Comparison of ENCODE assay signal across 9 cellular contexts in genomic region chr7:131027287-131027773, GRCh38.
DNase-seq lines count a peak whose midpoint lies in the region; ATAC-seq, FAIRE-seq and TF ChIP-seq lines count a peak whose summit lies in the region.
"Had no signal": no experiment of that assay in that cellular context is flagged by ENCODE, and none has a peak within 500 bp of the region (broad histone marks: within the 10 kb centered on the region; RNA-seq: fewer than 3 reads in every experiment).

No MANE protein-coding gene starts in this region.

- peak; percentile 15; the same call in 1 of the 2 replicates for TF ChIP-seq CTCF in SK-N-SH (IDR thresholded peaks at IDR 0.05)
- TF ChIP-seq CTCF in neutrophil (IDR thresholded peaks at IDR 0.05), result no peak

- H4K20me1 ChIP-seq in SK-N-SH (ENCODE audit: insufficient read depth), result peaks cover 6% of the 10 kb centered on the region; the same call in 1 of the 2 replicates

- H3K36me3 ChIP-seq in SK-N-SH (replicated peaks in 1 of 2; ENCODE audit: control insufficient read depth in 1 of 2, insufficient read depth in 2 of 2, low read length in 1 of 2) (peaks cover 0 to 16% of the 10 kb centered on the region in 2 experiments), neutrophil (peaks cover 10% of the 10 kb centered on the region), small intestine (ENCODE audit: control insufficient read depth in 2 of 2, insufficient read depth in 2 of 2, low read length in 2 of 2) (no peaks in the 10 kb centered on the region)
- H3K36me3 ChIP-seq: BLaER1 had no signal

- H3K4me2 ChIP-seq in SK-N-SH, result peak overlapping the region; percentile 7; the same call in 1 of the 2 replicates
- H3K4me2 ChIP-seq: BLaER1 had no signal

- DNase-seq in NCI-H2171 treated with DMSO at 0.1 percent for 48 hours (lab: John Stamatoyannopoulos, UW) (peak; percentile 60), NCI-H2171 (lab: John Stamatoyannopoulos, UW) (no peak), SK-N-SH (peak; percentile 65), dedifferentiated amniotic fluid mesenchymal stem cell (ENCODE audit: extremely low spot score) (peak; percentile 93), small intestine (no peak), SHP77 (lab: John Stamatoyannopoulos, UW) (no peak)

- H3K27me3 ChIP-seq in SK-N-SH (ENCODE audit: insufficient read depth) (no peaks in the 10 kb centered on the region), neutrophil (no peaks in the 10 kb centered on the region), small intestine (ENCODE audit: control insufficient read depth in 2 of 2, insufficient read depth in 2 of 2, low read length in 2 of 2) (no peaks in the 10 kb centered on the region)
- H3K27me3 ChIP-seq: BLaER1 had no signal

- H3K79me2 ChIP-seq in SK-N-SH (ENCODE audit: insufficient read depth), result peaks cover 60% of the 10 kb centered on the region

- H3K9ac ChIP-seq in SK-N-SH, result no peak overlapping the region
- H3K9ac ChIP-seq: BLaER1 had no signal

- H3K4me1 ChIP-seq in SK-N-SH (ENCODE audit: control insufficient read depth in 1 of 2, insufficient read depth in 2 of 2, low read depth in 1 of 2, low read length in 1 of 2), result peaks cover 9 to 20% of the 10 kb centered on the region in 2 experiments; a peak in 3 of 4 replicates
- H3K4me1 ChIP-seq in neutrophil (ENCODE audit: control insufficient read depth in 1 of 2, insufficient read depth in 1 of 2, low read depth in 1 of 2, low read length in 1 of 2), result peaks cover 32 to 50% of the 10 kb centered on the region in 2 experiments
- no peaks in the 10 kb centered on the region for H3K4me1 ChIP-seq in small intestine (ENCODE audit: control insufficient read depth in 2 of 2, insufficient read depth in 1 of 2, low read depth in 1 of 2, low read length in 1 of 2)

- H3K4me3 ChIP-seq in SK-N-SH (ENCODE audit: low read depth in 2 of 2, low read length in 1 of 2) (no peak overlapping the region), neutrophil (ENCODE audit: low read depth in 1 of 2, low read length in 1 of 2) (peak overlapping the region; percentile 28 to 46), small intestine (ENCODE audit: low read depth in 1 of 2, low read length in 2 of 2) (no peak overlapping the region)
- H3K4me3 ChIP-seq: BLaER1 had no signal

- WGBS in SK-N-SH (ENCODE audit: low lambda C conversion rate), result 55% methylated on average over 8 of the region's 8 CpGs
- 69 to 86% (median 72%) methylated on average over 8 of the region's 8 CpGs for WGBS in small intestine, 3 donors

- H3F3A ChIP-seq in SK-N-SH (replicated peaks; ENCODE audit: insufficient read depth), result peaks cover 6% of the 10 kb centered on the region

- ATAC-seq in GM18502 (IDR thresholded peaks at IDR 0.05; ENCODE audit: poor library complexity, unreplicated experiment), result no peak

- CTCF ChIA-PET in SK-N-SH (lab: Yijun Ruan, JAX), result interaction anchor here (0.6 to 7.4 kb wide), 8 partner anchors 13 to 130 kb away, joined by 3 to 46 read pairs (median 4); no protein-coding TSS in a partner anchor

- H3K27ac ChIP-seq in SK-N-SH (ENCODE audit: low read depth in 2 of 2, low read length in 1 of 2) (peak overlapping the region; percentile 13 to 46), neutrophil (peak overlapping the region; percentile 70), small intestine (ENCODE audit: low read depth in 1 of 2, low read length in 1 of 2) (peak overlapping the region in 1 of 2 donors; percentile 58)
- H3K27ac ChIP-seq: BLaER1 had no signal

- no peak; a peak in 1 of 4 replicates for TF ChIP-seq EP300 in SK-N-SH (IDR thresholded peaks at IDR 0.05; ENCODE audit: borderline replicate concordance in 1 of 2, low read depth in 1 of 2, low read length in 1 of 2)

- no peak for FAIRE-seq in small intestine (lab: Jason Lieb, UNC)

- no peak overlapping the region for H2AFZ ChIP-seq in SK-N-SH (ENCODE audit: low read depth)

- POLR2A ChIA-PET in SK-N-SH (lab: Yijun Ruan, JAX), result interaction anchor here (0.7 kb wide), 1 partner anchor 89 kb away, joined by 3 read pairs; no protein-coding TSS in a partner anchor

- H3K9me3 ChIP-seq in SK-N-SH (no peaks in the 10 kb centered on the region), neutrophil (no peaks in the 10 kb centered on the region), small intestine (ENCODE audit: control insufficient read depth, low read depth) (no peaks in the 10 kb centered on the region)
- H3K9me3 ChIP-seq: BLaER1 had no signal

- H3K9me2 ChIP-seq in SK-N-SH, result no peaks in the 10 kb centered on the region

- TF ChIP-seq RAD21 in SK-N-SH (IDR thresholded peaks at IDR 0.05; ENCODE audit: low read length), result no peak

TF ChIP-seq in SK-N-SH, 30 proteins besides CTCF, POLR2A, EP300 and RAD21:
- TF ChIP-seq TEAD4 (IDR thresholded peaks at IDR 0.05; ENCODE audit: borderline replicate concordance, insufficient read depth) (no peak), TCF12 (IDR thresholded peaks at IDR 0.05) (peak; percentile 61), FOXJ3 (CRISPR knock-in tag; IDR thresholded peaks at IDR 0.05) (0 out of 2 replicates have a peak, but pooled peaks have one; percentile 38), RCOR1 (IDR thresholded peaks at IDR 0.05; ENCODE audit: low read length) (peak; percentile 40; the same call in 1 of the 2 replicates), EZH2phosphoT487 (IDR thresholded peaks at IDR 0.05; ENCODE audit: borderline replicate concordance, low read depth) (no peak), CHD2 (IDR thresholded peaks at IDR 0.05; ENCODE audit: low read length, partially characterized antibody) (peak; percentile 26)

Comparison
In these comparisons a context has a peak if more than half of its experiments do, and no peak if none do; other contexts are left out.
1. DNase-seq: peak in NCI-H2171 treated with DMSO at 0.1 percent for 48 hours (single experiment), SK-N-SH (single experiment) and dedifferentiated amniotic fluid mesenchymal stem cell (single experiment); none in NCI-H2171 (single experiment), small intestine (single experiment) and SHP77 (0 of 2).
2. H3K4me3 ChIP-seq: peak in neutrophil (2 of 2); none in SK-N-SH (0 of 2) and small intestine (0 of 2).